ENCODE assay signal across 15 cellular contexts in genomic region chr4:185481390-185481789, GRCh38. TPM values are rescaled to one million over a fixed set of nuclear protein-coding genes. Genes with fewer than 3 reads are reported as not detected.
"Had no signal": no experiment of that assay in that cellular context is flagged by ENCODE, and none has a peak within 500 bp of the region (broad histone marks: within the 10 kb centered on the region; RNA-seq: fewer than 3 reads in every experiment).

No MANE protein-coding gene starts in this region.

- H3K9me3 ChIP-seq: right atrium auricular region, sigmoid colon, suprapubic skin, thyroid gland had no signal

- H3K4me2 ChIP-seq: smooth muscle cell had no signal

- H3K36me3 Mint-ChIP-seq: immature natural killer cell, type B pancreatic cell had no signal

- H3K9me3 Mint-ChIP-seq: neural crest cell had no signal

- H3K4me3 Mint-ChIP-seq: immature natural killer cell; naive thymus-derived CD8-positive, alpha-beta T cell; neural crest cell; type B pancreatic cell had no signal

- H3K4me1 ChIP-seq: sigmoid colon, suprapubic skin, thyroid gland had no signal

- H3K36me3 ChIP-seq: right atrium auricular region, sigmoid colon, suprapubic skin, thyroid gland had no signal

- H3K27ac Mint-ChIP-seq: immature natural killer cell; naive thymus-derived CD8-positive, alpha-beta T cell; type B pancreatic cell had no signal

- H3K27ac ChIP-seq: sigmoid colon, suprapubic skin, thyroid gland had no signal

- H3K27me3 ChIP-seq: right atrium auricular region, sigmoid colon, suprapubic skin, thyroid gland had no signal

- H3K4me3 ChIP-seq: right atrium auricular region, sigmoid colon, smooth muscle cell, suprapubic skin, thyroid gland had no signal

- DNase-seq: cortex of kidney; effector memory CD4-positive, alpha-beta T cell; immature natural killer cell; naive thymus-derived CD8-positive, alpha-beta T cell; posterior cingulate gyrus; sigmoid colon; stimulated activated CD4-positive, alpha-beta T cell treated with anti-CD3 and anti-CD28 coated beads, Interleukin-2, amount 100 ng/mL, for 48 hours; stimulated activated naive CD4-positive, alpha-beta T cell treated with Interleukin-2 at 50 U/mL for 16 hours; thyroid gland had no signal

- H3K4me1 Mint-ChIP-seq: immature natural killer cell; naive thymus-derived CD8-positive, alpha-beta T cell; neural crest cell had no signal

RNA-seq across cellular contexts. Expression of gene CCDC110, which starts 9.9 kb away (rescaled TPM):
- polyA plus RNA-seq: immature natural killer cell, keratinocyte had no signal

RNA-seq across cellular contexts. Expression of gene PDLIM3, which starts 53.9 kb away (rescaled TPM):
- total RNA-seq: naive thymus-derived CD8-positive, alpha-beta T cell had no signal
- polyA plus RNA-seq: immature natural killer cell; keratinocyte; naive thymus-derived CD8-positive, alpha-beta T cell had no signal
